In the genomic region with DNA sequence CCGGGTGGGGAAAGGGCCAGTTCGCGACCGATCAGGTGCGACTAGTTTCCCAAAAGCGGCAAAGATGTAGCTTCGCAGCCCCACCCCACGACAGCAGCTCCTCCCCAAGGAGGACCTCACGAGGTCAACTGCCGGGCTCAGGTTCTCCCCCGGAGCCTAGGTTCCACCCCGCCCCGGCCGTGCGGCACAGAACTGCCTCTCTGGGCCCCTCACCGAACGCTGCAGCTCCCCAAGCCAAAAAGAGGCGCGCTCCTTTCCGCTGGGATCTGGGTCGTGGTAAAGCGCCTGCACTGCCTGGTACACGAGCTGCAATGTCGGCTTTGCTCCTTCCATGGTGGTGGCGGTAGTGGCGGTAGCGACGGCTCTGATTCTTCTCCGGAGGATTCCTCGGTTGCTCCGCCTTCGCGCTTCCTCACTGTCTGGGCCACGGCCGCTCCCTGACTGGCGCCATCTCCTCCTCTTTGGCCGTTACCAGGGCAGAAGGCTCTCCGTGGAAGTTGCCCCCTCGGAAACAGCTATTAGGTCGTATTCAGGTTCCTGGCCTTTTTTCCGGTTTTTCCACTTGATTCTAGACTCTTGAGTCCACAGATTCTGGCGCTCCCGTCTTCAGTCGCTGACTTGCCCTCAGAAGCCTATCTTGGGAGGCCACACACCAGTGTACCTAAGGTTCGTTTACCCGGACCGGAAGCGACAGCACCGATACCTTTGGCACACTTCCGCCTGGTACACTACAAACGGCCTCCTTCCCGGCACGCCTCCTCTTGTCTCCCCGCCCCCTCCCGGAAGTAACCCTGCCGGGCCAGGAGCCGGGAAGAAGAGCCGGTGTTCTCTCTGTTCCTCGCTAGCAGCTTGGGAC, we compare ENCODE assay signal across 1 cellular context.
TF ChIP-seq lines count a peak whose summit lies in the region.

A gene (minus strand): TSS at position 674 of the 856 bp plus-strand sequence. CDS start 341 bp downstream, at position 333.

TF ChIP-seq in HEK293, 187 proteins besides CTCF, POLR2A, EP300 and RAD21 (continued from another document):
- TF ChIP-seq ZNF311 (tag by site-specific recombination; IDR thresholded peaks at IDR 0.05; ENCODE audit: borderline replicate concordance) (no peak), ZNF664 (tag by site-specific recombination; IDR thresholded peaks at IDR 0.05) (peak; percentile 71), ZSCAN23 (tag by site-specific recombination; IDR thresholded peaks at IDR 0.05) (peak; percentile 88; the same call in 1 of the 2 replicates), GLIS2 (tag by site-specific recombination; IDR thresholded peaks at IDR 0.05) (peak; percentile 78), ZNF138 (tag by site-specific recombination; IDR thresholded peaks at IDR 0.05; ENCODE audit: borderline replicate concordance) (no peak), ZNF350 (tag by site-specific recombination; IDR thresholded peaks at IDR 0.05) (no peak), HOXA7 (CRISPR knock-in tag; IDR thresholded peaks at IDR 0.05; ENCODE audit: borderline replicate concordance) (no peak), ZNF670 (tag by site-specific recombination; IDR thresholded peaks at IDR 0.05; ENCODE audit: low read depth) (no peak), ZBTB21 (tag by site-specific recombination; IDR thresholded peaks at IDR 0.05) (peak; percentile 77), OSR2 (tag by site-specific recombination; IDR thresholded peaks at IDR 0.05) (0 out of 2 replicates have a peak, but pooled peaks have one; percentile 7), ZFP41 (tag by site-specific recombination; IDR thresholded peaks at IDR 0.05; ENCODE audit: borderline replicate concordance) (no peak), ZNF266 (tag by site-specific recombination; IDR thresholded peaks at IDR 0.05; ENCODE audit: low read depth) (no peak), ZNF658 (tag by site-specific recombination; IDR thresholded peaks at IDR 0.05) (0 out of 2 replicates have a peak, but pooled peaks have one; percentile 12), ZNF585B (tag by site-specific recombination; IDR thresholded peaks at IDR 0.05) (no peak), PRDM1 (tag by site-specific recombination; IDR thresholded peaks at IDR 0.05) (no peak; the same call in 1 of the 2 replicates), ZNF626 (tag by site-specific recombination; IDR thresholded peaks at IDR 0.05) (no peak), ZNF140 (tag by site-specific recombination; IDR thresholded peaks at IDR 0.05) (no peak), ZNF239 (tag by site-specific recombination; IDR thresholded peaks at IDR 0.05) (peak; percentile 74; the same call in 1 of the 2 replicates), ZNF785 (tag by site-specific recombination; IDR thresholded peaks at IDR 0.05) (no peak), ZNF292 (tag by site-specific recombination; IDR thresholded peaks at IDR 0.05; ENCODE audit: borderline replicate concordance, low read depth) (no peak), ZNF211 (tag by site-specific recombination; IDR thresholded peaks at IDR 0.05; ENCODE audit: low read depth) (no peak), MYNN (tag by site-specific recombination; IDR thresholded peaks at IDR 0.05; ENCODE audit: borderline replicate concordance) (peak; percentile 53; the same call in 1 of the 2 replicates), ZNF660 (tag by site-specific recombination; IDR thresholded peaks at IDR 0.05) (peak; percentile 97), ZNF707 (tag by site-specific recombination; IDR thresholded peaks at IDR 0.05) (no peak), ZFP3 (tag by site-specific recombination; IDR thresholded peaks at IDR 0.05; ENCODE audit: low read depth) (no peak), ZNF146 (tag by site-specific recombination; IDR thresholded peaks at IDR 0.05) (peak; percentile 60; the same call in 1 of the 2 replicates), ZNF423 (tag by site-specific recombination; IDR thresholded peaks at IDR 0.05) (no peak), ZNF157 (tag by site-specific recombination; IDR thresholded peaks at IDR 0.05) (no peak)
- TF ChIP-seq, protein P1, sequence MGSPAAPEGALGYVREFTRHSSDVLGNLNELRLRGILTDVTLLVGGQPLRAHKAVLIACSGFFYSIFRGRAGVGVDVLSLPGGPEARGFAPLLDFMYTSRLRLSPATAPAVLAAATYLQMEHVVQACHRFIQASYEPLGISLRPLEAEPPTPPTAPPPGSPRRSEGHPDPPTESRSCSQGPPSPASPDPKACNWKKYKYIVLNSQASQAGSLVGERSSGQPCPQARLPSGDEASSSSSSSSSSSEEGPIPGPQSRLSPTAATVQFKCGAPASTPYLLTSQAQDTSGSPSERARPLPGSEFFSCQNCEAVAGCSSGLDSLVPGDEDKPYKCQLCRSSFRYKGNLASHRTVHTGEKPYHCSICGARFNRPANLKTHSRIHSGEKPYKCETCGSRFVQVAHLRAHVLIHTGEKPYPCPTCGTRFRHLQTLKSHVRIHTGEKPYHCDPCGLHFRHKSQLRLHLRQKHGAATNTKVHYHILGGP (tag by site-specific recombination; IDR thresholded peaks at IDR 0.05): no peak
- TF ChIP-seq, protein P2, sequence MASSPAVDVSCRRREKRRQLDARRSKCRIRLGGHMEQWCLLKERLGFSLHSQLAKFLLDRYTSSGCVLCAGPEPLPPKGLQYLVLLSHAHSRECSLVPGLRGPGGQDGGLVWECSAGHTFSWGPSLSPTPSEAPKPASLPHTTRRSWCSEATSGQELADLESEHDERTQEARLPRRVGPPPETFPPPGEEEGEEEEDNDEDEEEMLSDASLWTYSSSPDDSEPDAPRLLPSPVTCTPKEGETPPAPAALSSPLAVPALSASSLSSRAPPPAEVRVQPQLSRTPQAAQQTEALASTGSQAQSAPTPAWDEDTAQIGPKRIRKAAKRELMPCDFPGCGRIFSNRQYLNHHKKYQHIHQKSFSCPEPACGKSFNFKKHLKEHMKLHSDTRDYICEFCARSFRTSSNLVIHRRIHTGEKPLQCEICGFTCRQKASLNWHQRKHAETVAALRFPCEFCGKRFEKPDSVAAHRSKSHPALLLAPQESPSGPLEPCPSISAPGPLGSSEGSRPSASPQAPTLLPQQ (tag by site-specific recombination; IDR thresholded peaks at IDR 0.05): peak; percentile 93
- TF ChIP-seq, protein P3, sequence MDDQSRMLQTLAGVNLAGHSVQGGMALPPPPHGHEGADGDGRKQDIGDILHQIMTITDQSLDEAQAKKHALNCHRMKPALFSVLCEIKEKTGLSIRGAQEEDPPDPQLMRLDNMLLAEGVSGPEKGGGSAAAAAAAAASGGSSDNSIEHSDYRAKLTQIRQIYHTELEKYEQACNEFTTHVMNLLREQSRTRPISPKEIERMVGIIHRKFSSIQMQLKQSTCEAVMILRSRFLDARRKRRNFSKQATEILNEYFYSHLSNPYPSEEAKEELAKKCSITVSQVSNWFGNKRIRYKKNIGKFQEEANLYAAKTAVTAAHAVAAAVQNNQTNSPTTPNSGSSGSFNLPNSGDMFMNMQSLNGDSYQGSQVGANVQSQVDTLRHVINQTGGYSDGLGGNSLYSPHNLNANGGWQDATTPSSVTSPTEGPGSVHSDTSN (CRISPR knock-in tag; IDR thresholded peaks at IDR 0.05): no peak
TF ChIP-seq in HEK293: peak in this region for 92.
